ENCODE assay signal across 13 cellular contexts in the genomic region with DNA sequence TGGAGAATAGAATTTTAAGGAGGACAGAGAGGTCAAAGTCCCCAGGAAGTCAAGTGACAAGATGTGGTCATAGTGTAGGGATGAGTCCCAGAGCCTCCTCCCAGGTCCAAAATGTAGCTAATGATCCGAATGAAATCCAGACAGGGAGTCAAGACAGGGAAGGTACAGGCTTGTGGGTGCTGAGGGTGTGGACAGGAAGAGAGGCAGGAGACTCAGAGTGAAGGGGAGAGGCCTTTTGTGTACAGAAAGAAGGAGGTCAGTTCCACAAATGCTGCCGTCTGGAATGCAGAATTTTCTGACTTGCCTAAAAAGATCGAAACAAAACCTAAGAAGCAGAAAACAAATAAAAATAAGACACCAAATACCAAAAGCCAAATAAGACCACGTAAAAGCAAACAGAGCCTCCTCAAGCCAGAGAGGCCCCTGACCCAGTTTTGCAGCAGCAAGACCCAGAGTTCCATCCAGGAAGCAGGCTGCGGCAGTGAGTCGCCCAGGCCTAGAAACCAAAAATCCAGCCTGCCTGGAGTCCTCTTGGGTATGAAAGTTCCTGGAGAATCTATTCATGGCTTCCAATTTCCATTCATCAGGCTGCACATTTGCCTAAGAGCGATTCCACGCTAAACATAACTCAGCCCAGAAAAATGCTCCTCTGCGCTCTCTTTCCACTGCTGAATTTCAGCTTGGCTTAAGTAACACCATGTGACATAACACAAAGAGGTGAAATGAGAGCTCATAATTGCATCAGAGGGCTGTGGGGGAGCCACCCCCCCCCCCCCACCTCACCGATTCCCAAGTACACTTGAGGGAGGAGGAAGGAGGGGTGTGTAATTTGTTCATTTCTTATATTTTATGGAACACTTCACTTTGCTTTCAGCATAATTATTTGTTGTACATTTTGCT.
DNase-seq lines count a peak whose midpoint lies in the region; ATAC-seq, FAIRE-seq and TF ChIP-seq lines count a peak whose summit lies in the region.
"Had no signal": no experiment of that assay in that cellular context is flagged by ENCODE, and none has a peak within 500 bp of the region (broad histone marks: within the 10 kb centered on the region; RNA-seq: fewer than 3 reads in every experiment).

No MANE protein-coding gene starts in this region.

- no peak for TF ChIP-seq POLR2A in upper lobe of left lung (IDR thresholded peaks at IDR 0.05)

- H2AFZ ChIP-seq in astrocyte (ENCODE audit: low read depth, low read length) = peak overlapping the region; percentile 44

- no peak for TF ChIP-seq CTCF in astrocyte (IDR thresholded peaks at IDR 0.05; ENCODE audit: insufficient read depth, low read depth, low read length)
- TF ChIP-seq CTCF in upper lobe of left lung (IDR thresholded peaks at IDR 0.05) = no peak
- no peak for TF ChIP-seq CTCF in GM13976 (IDR thresholded peaks at IDR 0.05; ENCODE audit: borderline replicate concordance, control extremely low read depth, extremely low read depth, insufficient read depth, missing control alignments)
- TF ChIP-seq CTCF in A673 (conservative IDR thresholded peaks at IDR 0.05; ENCODE audit: low read depth, low read length) = no peak

- no peaks in the 10 kb centered on the region for H4K20me1 ChIP-seq in astrocyte (ENCODE audit: insufficient read depth, low read length)
- H4K20me1 ChIP-seq: BLaER1 treated with 17β-estradiol and CSF1 and Interleukin-3, amounts not matched to agents 10 nM and 100 nM had no signal

- H3K9me3 Mint-ChIP-seq in astrocyte (ENCODE audit: unreplicated experiment) = peaks cover 12% of the 10 kb centered on the region
- no peaks in the 10 kb centered on the region for H3K9me3 Mint-ChIP-seq in activated naive CD4-positive, alpha-beta T cell treated with anti-CD3 and anti-CD28 coated beads for 36 hours

- H3K4me2 ChIP-seq in astrocyte (ENCODE audit: low read length) = peak overlapping the region; percentile 58
- H3K4me2 ChIP-seq: BLaER1 treated with 17β-estradiol and CSF1 and Interleukin-3, amounts not matched to agents 10 nM and 100 nM had no signal

- H3K4me3 Mint-ChIP-seq in astrocyte (ENCODE audit: unreplicated experiment) = no peak overlapping the region
- no peak overlapping the region for H3K4me3 Mint-ChIP-seq in activated naive CD4-positive, alpha-beta T cell treated with anti-CD3 and anti-CD28 coated beads for 36 hours

- H3K9ac ChIP-seq in astrocyte (ENCODE audit: low read length) = peak overlapping the region; percentile 65
- H3K9ac ChIP-seq: BLaER1 treated with 17β-estradiol and CSF1 and Interleukin-3, amounts not matched to agents 10 nM and 100 nM had no signal

- no peaks in the 10 kb centered on the region for H3K79me2 ChIP-seq in astrocyte (ENCODE audit: insufficient read depth, low read length)

- POLR2A ChIA-PET in A673 (lab: Charles Lee; ENCODE audit: low non-redundant PET) = no interaction called here

- CTCF ChIA-PET in activated naive CD4-positive, alpha-beta T cell treated with anti-CD3 and anti-CD28 coated beads for 36 hours (lab: Charles Lee) = no interaction called here
- CTCF ChIA-PET in A673 (lab: Charles Lee) = interaction anchor here (0.6 kb wide), 1 partner anchor 320 kb away, joined by 4 read pairs; no protein-coding TSS in a partner anchor

- H3K27me3 ChIP-seq in astrocyte (ENCODE audit: insufficient read depth, low read length) = no peaks in the 10 kb centered on the region
- H3K27me3 ChIP-seq in upper lobe of left lung = no peaks in the 10 kb centered on the region
- no peaks in the 10 kb centered on the region for H3K27me3 ChIP-seq in A673 (replicated peaks; ENCODE audit: insufficient read depth, low read depth, low read length, poor library complexity)
- H3K27me3 ChIP-seq: BLaER1 treated with 17β-estradiol and CSF1 and Interleukin-3, amounts not matched to agents 10 nM and 100 nM; brain microvascular endothelial cell had no signal

- in situ Hi-C loops in GM13976 (cut with MboI; ENCODE audit: low sequenced_read_pairs, unreplicated experiment) = no loop called here

- 57 to 72% methylated on average over 10 of the region's 10 CpGs for WGBS in upper lobe of left lung, 2 donors

- H3K36me3 ChIP-seq in astrocyte (ENCODE audit: insufficient read depth, low read length) (no peaks in the 10 kb centered on the region), upper lobe of left lung (no peaks in the 10 kb centered on the region), A673 (ENCODE audit: insufficient read depth, low read length, poor library complexity, severe bottlenecking) (no peaks in the 10 kb centered on the region)
- H3K36me3 ChIP-seq: BLaER1 treated with 17β-estradiol and CSF1 and Interleukin-3, amounts not matched to agents 10 nM and 100 nM; brain microvascular endothelial cell; spleen had no signal

- H3K9me3 ChIP-seq in astrocyte (ENCODE audit: insufficient read depth, low read depth, low read length) = no peaks in the 10 kb centered on the region
- no peaks in the 10 kb centered on the region for H3K9me3 ChIP-seq in upper lobe of left lung
- peaks cover 6% of the 10 kb centered on the region for H3K9me3 ChIP-seq in A673 (ENCODE audit: low read depth, low read length, poor library complexity, severe bottlenecking)

- H3K27me3 Mint-ChIP-seq in astrocyte (ENCODE audit: low read depth, unreplicated experiment) = peaks cover 5% of the 10 kb centered on the region
- H3K27me3 Mint-ChIP-seq in activated naive CD4-positive, alpha-beta T cell treated with anti-CD3 and anti-CD28 coated beads for 36 hours (ENCODE audit: low read depth) = peaks cover 16% of the 10 kb centered on the region

- peaks cover 3% of the 10 kb centered on the region for H3K36me3 Mint-ChIP-seq in astrocyte (ENCODE audit: low read depth, unreplicated experiment)
- H3K36me3 Mint-ChIP-seq in activated naive CD4-positive, alpha-beta T cell treated with anti-CD3 and anti-CD28 coated beads for 36 hours (ENCODE audit: low read depth) = no peaks in the 10 kb centered on the region

- peak in 1 of 4 donors; percentile 21 for TF ChIP-seq EP300 in upper lobe of left lung (IDR thresholded peaks at IDR 0.05)

- H3K4me1 Mint-ChIP-seq in astrocyte (ENCODE audit: low read depth, unreplicated experiment) = peaks cover 26% of the 10 kb centered on the region
- H3K4me1 Mint-ChIP-seq in activated naive CD4-positive, alpha-beta T cell treated with anti-CD3 and anti-CD28 coated beads for 36 hours (ENCODE audit: low read depth) = no peaks in the 10 kb centered on the region

- H3K4me3 ChIP-seq in astrocyte (ENCODE audit: insufficient read depth, low read depth, low read length) = no peak overlapping the region
- H3K4me3 ChIP-seq in upper lobe of left lung = no peak overlapping the region
- H3K4me3 ChIP-seq in A673 (ENCODE audit: low read depth, low read length, poor library complexity, severe bottlenecking) = no peak overlapping the region
- H3K4me3 ChIP-seq: BLaER1 treated with 17β-estradiol and CSF1 and Interleukin-3, amounts not matched to agents 10 nM and 100 nM; GM12878; spleen had no signal

- intact Hi-C loops in Right ventricle myocardium inferior (cut with DNase I) = no loop called here
- intact Hi-C loops in cardiac septum (cut with DNase I) = no loop called here
- intact Hi-C loops in activated naive CD4-positive, alpha-beta T cell treated with anti-CD3 and anti-CD28 coated beads for 36 hours (cut with micrococcal nuclease) = no loop called here
- intact Hi-C loops in A673 (cut with micrococcal nuclease; ENCODE audit: unreplicated experiment) = no loop called here

- H3K27ac ChIP-seq in astrocyte (ENCODE audit: low read depth, low read length) (peak overlapping the region; percentile 79), upper lobe of left lung (peak overlapping the region; percentile 60 to 78 (median 76)), A673 (ENCODE audit: low read depth, low read length, poor library complexity, severe bottlenecking) (no peak overlapping the region)
- H3K27ac ChIP-seq: BLaER1 treated with 17β-estradiol and CSF1 and Interleukin-3, amounts not matched to agents 10 nM and 100 nM; brain microvascular endothelial cell; spleen had no signal

- H3K4me1 ChIP-seq in astrocyte (ENCODE audit: insufficient read depth, low read length) (peaks cover 16% of the 10 kb centered on the region), upper lobe of left lung (peaks cover 0 to 17% (median 4%) of the 10 kb centered on the region in 4 donors), A673 (ENCODE audit: insufficient read depth, low read length, poor library complexity, severe bottlenecking) (no peaks in the 10 kb centered on the region)
- H3K4me1 ChIP-seq: spleen had no signal

- H3K27ac Mint-ChIP-seq in astrocyte (ENCODE audit: unreplicated experiment) = peak overlapping the region; percentile 50
- H3K27ac Mint-ChIP-seq in activated naive CD4-positive, alpha-beta T cell treated with anti-CD3 and anti-CD28 coated beads for 36 hours = no peak overlapping the region

- DNase-seq in Right ventricle myocardium inferior (ENCODE audit: missing footprints) (no peak), cardiac septum (ENCODE audit: low spot score) (no peak), astrocyte (ENCODE audit: low read depth) (peak; percentile 94), kidney tubule cell (ENCODE audit: low spot score) (peak; percentile 31), upper lobe of left lung (peak in 1 of 2 donors; percentile 32), GM13976 (ENCODE audit: low spot score) (no peak), A673 (ENCODE audit: low spot score) (no peak)
- no peak for DNase-seq in activated naive CD4-positive, alpha-beta T cell treated with anti-CD3 and anti-CD28 coated beads for 36 hours
- DNase-seq: brain microvascular endothelial cell, NCI-H1092, spleen had no signal

- peak; percentile 71 for ATAC-seq in Right ventricle myocardium inferior
- peak; percentile 85 to 87 for ATAC-seq in upper lobe of left lung (ENCODE audit: low FRiP score in 2 of 2)
- ATAC-seq: GM12878 had no signal

- BruUV-seq in A673 (replicated peaks; lab: Mats Ljungman, UMichigan) = no TSS peak

- FAIRE-seq in astrocyte (lab: Jason Lieb, UNC) = peak; percentile 50
- FAIRE-seq: GM12878 had no signal

Comparison
In these comparisons a context has a peak if more than half of its experiments do, and no peak if none do; other contexts are left out.
1. DNase-seq: peak in astrocyte (single experiment) and kidney tubule cell (single experiment); none in Right ventricle myocardium inferior (single experiment), cardiac septum (single experiment), GM13976 (single experiment), activated naive CD4-positive, alpha-beta T cell treated with anti-CD3 and anti-CD28 coated beads for 36 hours (single experiment) and A673 (single experiment).